9 cellular contexts compared by ENCODE assay signal in the genomic region with DNA sequence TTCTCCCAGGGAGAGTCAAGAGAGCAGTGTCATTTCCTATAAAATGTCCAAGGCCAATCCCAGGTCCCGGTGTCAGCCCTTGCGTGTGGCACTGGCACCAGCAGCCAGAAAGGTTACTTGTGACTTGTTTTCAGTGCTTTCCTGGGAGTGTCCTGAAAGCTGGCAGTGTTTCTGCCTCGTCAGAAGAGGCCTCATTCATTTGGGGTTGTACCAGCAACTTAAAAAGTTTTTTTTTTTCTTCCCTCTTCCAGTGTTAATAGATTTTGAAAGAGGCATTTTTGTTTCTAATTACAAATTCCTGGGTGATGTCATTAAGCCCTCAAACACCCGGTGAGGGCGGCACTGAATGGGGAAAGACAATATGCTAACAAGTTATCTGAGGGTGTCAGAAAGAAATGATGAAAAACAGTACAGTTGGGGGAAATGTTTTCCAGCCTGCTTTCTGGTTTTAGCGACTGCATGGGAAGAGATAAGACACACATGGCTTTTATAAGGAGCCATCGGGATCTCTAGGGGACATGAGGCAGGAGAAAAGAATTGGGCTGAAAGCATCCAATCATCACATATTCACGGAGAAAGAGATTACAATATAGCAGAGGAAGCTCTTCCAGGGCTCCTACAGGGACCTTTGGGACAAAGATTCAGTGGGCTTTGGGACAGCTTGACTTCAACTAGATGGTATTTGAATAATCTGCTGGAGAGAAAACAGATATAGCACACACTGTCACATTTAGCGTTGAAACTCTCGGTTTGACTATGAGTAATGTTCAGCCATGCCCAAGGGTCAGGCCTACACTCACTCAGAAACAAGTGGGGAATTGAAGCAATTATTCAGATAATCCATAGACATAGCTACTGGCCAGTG.
DNase-seq lines count a peak whose midpoint lies in the region; ATAC-seq and TF ChIP-seq lines count a peak whose summit lies in the region.
"Had no signal": no experiment of that assay in that cellular context is flagged by ENCODE, and none has a peak within 500 bp of the region (broad histone marks: within the 10 kb centered on the region; RNA-seq: fewer than 3 reads in every experiment).

No MANE protein-coding gene starts in this region.

- intact Hi-C loops in colonic mucosa (cut with DNase I) (no loop called here), mucosa of descending colon (cut with DNase I, micrococcal nuclease) (loop anchor here in 1 of 2 donors (5.0 kb wide), 1 partner anchor 340 kb away; no protein-coding TSS in a partner anchor)

- H3K36me3 ChIP-seq in GM06990 (ENCODE audit: control insufficient read depth, insufficient read depth, low read length) (no peaks in the 10 kb centered on the region), colonic mucosa (no peaks in the 10 kb centered on the region), mucosa of descending colon (ENCODE audit: low read depth) (no peaks in the 10 kb centered on the region)
- H3K36me3 ChIP-seq: SJCRH30 had no signal

- TF ChIP-seq CTCF in GM06990 (IDR thresholded peaks at IDR 0.05; ENCODE audit: insufficient read depth, low read length, poor library complexity, severe bottlenecking): no peak
- TF ChIP-seq CTCF in colonic mucosa (IDR thresholded peaks at IDR 0.05): no peak
- no peak for TF ChIP-seq CTCF in mucosa of descending colon (IDR thresholded peaks at IDR 0.05)

- DNase-seq in GM06990 (ENCODE audit: extremely low read depth, insufficient read length): no peak
- DNase-seq in M059J (ENCODE audit: low read depth): peak; percentile 92
- peak; percentile 69 for DNase-seq in colonic mucosa
- DNase-seq in mucosa of descending colon: peak; percentile 67 to 73 (median 67)
- no peak for DNase-seq in NCI-H146 (lab: John Stamatoyannopoulos, UW)
- DNase-seq in NCI-H524 treated with DMSO at 0.1 percent for 48 hours (lab: John Stamatoyannopoulos, UW): no peak
- no peak for DNase-seq in DMS79 treated with DMSO at 0.1 percent for 48 hours (lab: John Stamatoyannopoulos, UW)

- H3K27me3 ChIP-seq in GM06990 (replicated peaks; ENCODE audit: control insufficient read depth, insufficient read depth, low read length) (no peaks in the 10 kb centered on the region), colonic mucosa (no peaks in the 10 kb centered on the region)
- H3K27me3 ChIP-seq: SJCRH30 had no signal

- peak overlapping the region; percentile 94 for H3K27ac ChIP-seq in colonic mucosa
- H3K27ac ChIP-seq: SJCRH30 had no signal

- ATAC-seq in GM21737 (IDR thresholded peaks at IDR 0.05; ENCODE audit: unreplicated experiment) (peak; percentile 59), mucosa of descending colon (peak; percentile 58)

- H3K9ac ChIP-seq in colonic mucosa (ENCODE audit: low read depth in 2 of 2, low read length in 2 of 2): peak overlapping the region in 1 of 2 donors; percentile 97

- H3K9me3 ChIP-seq in colonic mucosa: no peaks in the 10 kb centered on the region
- no peaks in the 10 kb centered on the region for H3K9me3 ChIP-seq in mucosa of descending colon
- H3K9me3 ChIP-seq: SJCRH30 had no signal

- H3K4me1 ChIP-seq in colonic mucosa (peaks cover 24% of the 10 kb centered on the region), mucosa of descending colon (ENCODE audit: low read depth) (peaks cover 24% of the 10 kb centered on the region)

- peak overlapping the region; percentile 17 for H3K4me3 ChIP-seq in GM06990 (replicated peaks; ENCODE audit: low read depth, low read length)
- no peak overlapping the region for H3K4me3 ChIP-seq in colonic mucosa
- H3K4me3 ChIP-seq in mucosa of descending colon: no peak overlapping the region
- H3K4me3 ChIP-seq: SJCRH30 had no signal

Comparison
In these comparisons a context has a peak if more than half of its experiments do, and no peak if none do; other contexts are left out.
1. DNase-seq: peak in M059J (single experiment), colonic mucosa (single experiment) and mucosa of descending colon (3 of 3); none in GM06990 (single experiment), NCI-H146 (single experiment), NCI-H524 treated with DMSO at 0.1 percent for 48 hours (single experiment) and DMS79 treated with DMSO at 0.1 percent for 48 hours (single experiment).